ENCODE assay signal across 2 cellular contexts in genomic region chr19:39077323-39077722, GRCh38.
A peak's percentile ranks its signal among the peaks of the same experiment; 100 is the strongest.
TF ChIP-seq lines count a peak whose summit lies in the region.

No MANE protein-coding gene starts in this region.

TF ChIP-seq in A549, 52 proteins besides CTCF, POLR2A, EP300 and RAD21 (continued from another document):
- peak; percentile 96 for TF ChIP-seq KDM1A (IDR thresholded peaks at IDR 0.05; ENCODE audit: low read depth)
TF ChIP-seq in A549: peak in this region for 4.

TF ChIP-seq in HCT116, 20 proteins besides CTCF, POLR2A, EP300 and RAD21 (continued from another document):
- TF ChIP-seq REST (IDR thresholded peaks at IDR 0.05; ENCODE audit: low read depth): no peak
- no peak for TF ChIP-seq FOSL1 (IDR thresholded peaks at IDR 0.05; ENCODE audit: low read depth)
- TF ChIP-seq, protein P1, sequence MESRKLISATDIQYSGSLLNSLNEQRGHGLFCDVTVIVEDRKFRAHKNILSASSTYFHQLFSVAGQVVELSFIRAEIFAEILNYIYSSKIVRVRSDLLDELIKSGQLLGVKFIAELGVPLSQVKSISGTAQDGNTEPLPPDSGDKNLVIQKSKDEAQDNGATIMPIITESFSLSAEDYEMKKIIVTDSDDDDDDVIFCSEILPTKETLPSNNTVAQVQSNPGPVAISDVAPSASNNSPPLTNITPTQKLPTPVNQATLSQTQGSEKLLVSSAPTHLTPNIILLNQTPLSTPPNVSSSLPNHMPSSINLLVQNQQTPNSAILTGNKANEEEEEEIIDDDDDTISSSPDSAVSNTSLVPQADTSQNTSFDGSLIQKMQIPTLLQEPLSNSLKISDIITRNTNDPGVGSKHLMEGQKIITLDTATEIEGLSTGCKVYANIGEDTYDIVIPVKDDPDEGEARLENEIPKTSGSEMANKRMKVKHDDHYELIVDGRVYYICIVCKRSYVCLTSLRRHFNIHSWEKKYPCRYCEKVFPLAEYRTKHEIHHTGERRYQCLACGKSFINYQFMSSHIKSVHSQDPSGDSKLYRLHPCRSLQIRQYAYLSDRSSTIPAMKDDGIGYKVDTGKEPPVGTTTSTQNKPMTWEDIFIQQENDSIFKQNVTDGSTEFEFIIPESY (IDR thresholded peaks at IDR 0.05; ENCODE audit: extremely low read depth, insufficient replicate concordance, low read length): no peak
- no peak for TF ChIP-seq CBX3 (IDR thresholded peaks at IDR 0.05; ENCODE audit: low read depth)
- TF ChIP-seq SP1 (IDR thresholded peaks at IDR 0.05; ENCODE audit: low read depth): no peak
- TF ChIP-seq ELF1 (IDR thresholded peaks at IDR 0.05; ENCODE audit: borderline replicate concordance, low read depth): no peak
- no peak for TF ChIP-seq MAX (IDR thresholded peaks at IDR 0.05)
- no peak for TF ChIP-seq TCF7L2 (IDR thresholded peaks at IDR 0.05; ENCODE audit: borderline replicate concordance, extremely low read depth, insufficient read depth, insufficient read length)
- TF ChIP-seq JUND (IDR thresholded peaks at IDR 0.05): no peak
